19 cellular contexts compared by ENCODE assay signal in the genomic region with DNA sequence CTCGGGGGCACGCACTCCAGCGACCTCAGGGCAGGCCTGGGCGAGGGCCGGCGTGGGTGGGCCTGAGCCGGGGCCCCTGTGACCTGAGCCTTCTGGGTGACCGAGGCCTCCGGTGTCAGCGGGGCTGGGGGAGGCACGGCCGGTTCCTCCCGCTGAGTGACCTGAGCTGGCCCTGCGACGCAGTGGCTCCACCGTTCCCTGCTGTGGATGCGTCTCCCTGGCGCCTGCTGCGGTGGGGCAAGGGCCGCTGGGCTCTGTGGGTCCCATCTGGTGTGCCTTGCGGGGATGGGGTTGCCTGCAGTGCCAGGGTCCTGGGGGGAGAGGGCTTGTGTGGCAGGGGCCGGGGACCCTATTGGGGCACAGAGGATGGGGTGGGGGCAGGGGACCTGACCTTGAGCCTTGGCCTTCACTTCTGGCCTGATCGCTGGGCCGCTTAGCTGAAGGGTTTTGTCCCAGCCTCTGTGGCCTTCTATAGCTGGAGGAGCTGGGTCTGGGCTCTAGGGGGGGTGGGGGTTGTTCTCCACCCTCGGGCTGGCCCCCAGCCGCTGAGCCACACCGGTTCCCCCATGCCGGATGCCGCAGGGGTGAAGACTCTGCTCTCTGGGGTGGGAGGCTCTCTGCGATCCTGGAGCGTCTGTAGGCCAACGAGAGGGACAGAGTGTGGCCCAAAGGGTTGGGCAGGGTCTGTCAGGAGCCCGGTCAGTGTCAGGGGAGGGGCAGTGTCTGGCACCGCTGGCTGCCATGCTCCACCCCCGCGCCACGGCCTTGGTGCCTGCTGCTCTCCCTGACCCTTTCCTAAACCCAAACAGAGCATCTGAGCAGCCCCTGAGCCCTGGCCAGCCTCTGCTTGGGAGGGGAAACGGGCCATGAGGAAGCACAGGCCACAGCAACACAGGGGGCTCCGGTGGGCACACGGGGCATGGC. TPM values are rescaled to one million over a fixed set of nuclear protein-coding genes. Genes with fewer than 3 reads are reported as not detected.
DNase-seq lines count a peak whose midpoint lies in the region; ATAC-seq, FAIRE-seq and TF ChIP-seq lines count a peak whose summit lies in the region.
"Had no signal": no experiment of that assay in that cellular context is flagged by ENCODE, and none has a peak within 500 bp of the region (broad histone marks: within the 10 kb centered on the region; RNA-seq: fewer than 3 reads in every experiment).

No MANE protein-coding gene starts in this region.

- H3K4me2 ChIP-seq in HepG2 (ENCODE audit: low read depth, low read length), result peak overlapping the region; percentile 63

- in situ Hi-C loops in HepG2 (cut with HindIII; ENCODE audit: extremely low pct_ligation_motif_present, low pct_unique_long_range_greater_than_20kb), result no loop called here

- no peaks in the 10 kb centered on the region for H3K79me2 ChIP-seq in HepG2 (ENCODE audit: insufficient read depth, low read length)

- no peak overlapping the region for H3K4me3 Mint-ChIP-seq in MCF 10A (ENCODE audit: unreplicated experiment)
- peak overlapping the region; percentile 42 to 70 (median 61) for H3K4me3 Mint-ChIP-seq in brain
- H3K4me3 Mint-ChIP-seq: activated CD8-positive, alpha-beta T cell treated with anti-CD3 and anti-CD28 coated beads for 36 hours; HFFc6; stimulated activated naive CD8-positive, alpha-beta T cell treated with anti-CD3 and anti-CD28 coated beads, Interleukin-15, Interleukin-2, amounts not matched to agents 100 ng/mL and 50 ng/mL, for 24 hours had no signal

- H2AFZ ChIP-seq in HepG2 (ENCODE audit: low read length), result no peak overlapping the region

- TF ChIP-seq EP300 in HepG2 (IDR thresholded peaks at IDR 0.05; ENCODE audit: low read depth in 2 of 2, low read length in 2 of 2), result no peak
- TF ChIP-seq EP300 in HepG2 (CRISPR knock-in tag; IDR thresholded peaks at IDR 0.05; ENCODE audit: borderline replicate concordance), result no peak

- H3K9ac ChIP-seq in HepG2 (ENCODE audit: insufficient read depth, low read depth, low read length), result peak overlapping the region; percentile 29; the same call in 1 of the 2 replicates

- POLR2A ChIA-PET in MCF 10A (lab: Yijun Ruan, JAX) (no interaction called here), HepG2 (lab: Yijun Ruan, JAX) (no interaction called here), A673 (lab: Charles Lee; ENCODE audit: low non-redundant PET) (no interaction called here)

- H3K27me3 Mint-ChIP-seq in MCF 10A (ENCODE audit: insufficient read depth, unreplicated experiment) (no peaks in the 10 kb centered on the region), brain (peaks cover 3% of the 10 kb centered on the region)

- TF ChIP-seq POLR2A in breast epithelium (IDR thresholded peaks at IDR 0.05) (no peak), HepG2 (IDR thresholded peaks at IDR 0.05; ENCODE audit: insufficient read depth in 1 of 2, low read depth in 2 of 2, low read length in 2 of 2) (no peak)

- H3K27ac Mint-ChIP-seq in MCF 10A (ENCODE audit: low read depth, unreplicated experiment) (no peak overlapping the region), brain (peak overlapping the region in 3 of 5 experiments; percentile 26 to 52 (median 31))
- H3K27ac Mint-ChIP-seq: activated CD8-positive, alpha-beta T cell treated with anti-CD3 and anti-CD28 coated beads for 36 hours; HFFc6; stimulated activated naive CD8-positive, alpha-beta T cell treated with anti-CD3 and anti-CD28 coated beads, Interleukin-15, Interleukin-2, amounts not matched to agents 100 ng/mL and 50 ng/mL, for 24 hours had no signal

- BruUV-seq in MCF 10A (replicated peaks; lab: Mats Ljungman, UMichigan) (no TSS peak), HepG2 (replicated peaks; lab: Mats Ljungman, UMichigan) (no TSS peak), A673 (replicated peaks; lab: Mats Ljungman, UMichigan) (no TSS peak)

- H3K9me3 Mint-ChIP-seq in MCF 10A (ENCODE audit: unreplicated experiment) (no peaks in the 10 kb centered on the region), brain (peaks cover 0 to 2% (median 0%) of the 10 kb centered on the region in 5 experiments)
- H3K9me3 Mint-ChIP-seq: activated CD8-positive, alpha-beta T cell treated with anti-CD3 and anti-CD28 coated beads for 36 hours; HFFc6; stimulated activated naive CD8-positive, alpha-beta T cell treated with anti-CD3 and anti-CD28 coated beads, Interleukin-15, Interleukin-2, amounts not matched to agents 100 ng/mL and 50 ng/mL, for 24 hours had no signal

- no peak for TF ChIP-seq RAD21 in HepG2 (CRISPR knock-in tag; IDR thresholded peaks at IDR 0.05)

- peaks cover 5% of the 10 kb centered on the region for H3K36me3 Mint-ChIP-seq in MCF 10A (ENCODE audit: insufficient read depth, unreplicated experiment)
- H3K36me3 Mint-ChIP-seq in brain, result no peaks in the 10 kb centered on the region

- H3K27ac ChIP-seq in breast epithelium (no peak overlapping the region), HepG2 (ENCODE audit: extremely low read length, insufficient read depth, low read length) (peak overlapping the region; percentile 43), temporal lobe (ENCODE audit: low read depth, low read length) (peak overlapping the region; percentile 44), A673 (ENCODE audit: low read depth, low read length, poor library complexity, severe bottlenecking) (no peak overlapping the region)
- H3K27ac ChIP-seq: HL-60 had no signal

- TF ChIP-seq CTCF in breast epithelium (IDR thresholded peaks at IDR 0.05) (no peak), MCF 10A (IDR thresholded peaks at IDR 0.05; ENCODE audit: unreplicated experiment) (no peak), brain (conservative IDR thresholded peaks at IDR 0.05) (no peak), HepG2 (CRISPR knock-in tag; IDR thresholded peaks at IDR 0.05) (no peak), A673 (conservative IDR thresholded peaks at IDR 0.05; ENCODE audit: low read depth, low read length) (no peak)

- peaks cover 16 to 36% of the 10 kb centered on the region in 2 donors for H3K27me3 ChIP-seq in breast epithelium
- H3K27me3 ChIP-seq in HepG2 (ENCODE audit: control insufficient read depth in 1 of 2, insufficient read depth in 2 of 2, low read length in 2 of 2), result peaks cover 0 to 14% of the 10 kb centered on the region in 2 experiments; a peak in 4 of 5 replicates
- H3K27me3 ChIP-seq in A673 (replicated peaks; ENCODE audit: insufficient read depth, low read depth, low read length, poor library complexity), result peaks cover 11% of the 10 kb centered on the region

- H3K9me3 ChIP-seq in breast epithelium (no peaks in the 10 kb centered on the region), HepG2 (ENCODE audit: low read length) (no peaks in the 10 kb centered on the region), A673 (ENCODE audit: low read depth, low read length, poor library complexity, severe bottlenecking) (no peaks in the 10 kb centered on the region)

- H3K4me1 Mint-ChIP-seq in MCF 10A (ENCODE audit: insufficient read depth, unreplicated experiment) (no peaks in the 10 kb centered on the region), brain (peaks cover 20% of the 10 kb centered on the region)

- 20% methylated on average over 3 of the region's 40 CpGs for WGBS in HepG2 (ENCODE audit: low lambda C conversion rate)

- peak overlapping the region in 2 of 3 donors; percentile 51 to 70 for H3K4me3 ChIP-seq in breast epithelium
- H3K4me3 ChIP-seq in HepG2 (replicated peaks in 1 of 3; ENCODE audit: insufficient read depth in 1 of 3, low read depth in 2 of 3, low read length in 3 of 3), result peak overlapping the region; percentile 37 to 48 (median 42); a peak in 4 of 6 replicates
- no peak overlapping the region for H3K4me3 ChIP-seq in A673 (ENCODE audit: low read depth, low read length, poor library complexity, severe bottlenecking)

- H4K20me1 ChIP-seq in HepG2 (ENCODE audit: insufficient read depth, low read length), result no peaks in the 10 kb centered on the region

- intact Hi-C loops in breast epithelium (cut with DNase I; ENCODE audit: low total_unique reads), result no loop called here
- intact Hi-C loops in MCF 10A (cut with micrococcal nuclease), result no loop called here
- intact Hi-C loops in HepG2 (cut with micrococcal nuclease; ENCODE audit: unreplicated experiment), result no loop called here
- intact Hi-C loops in A673 (cut with micrococcal nuclease; ENCODE audit: unreplicated experiment), result no loop called here

- H3K36me3 ChIP-seq in breast epithelium, result no peaks in the 10 kb centered on the region
- no peaks in the 10 kb centered on the region for H3K36me3 ChIP-seq in HepG2 (replicated peaks in 1 of 2; ENCODE audit: control insufficient read depth in 1 of 2, insufficient read depth in 2 of 2, low read length in 2 of 2)
- H3K36me3 ChIP-seq in A673 (ENCODE audit: insufficient read depth, low read length, poor library complexity, severe bottlenecking), result no peaks in the 10 kb centered on the region

- FAIRE-seq in HepG2 (lab: Jason Lieb, UNC), result no peak
- FAIRE-seq: frontal cortex had no signal

- DNase-seq in breast epithelium (ENCODE audit: low spot score in 2 of 2) (no peak), MCF 10A (ENCODE audit: unreplicated experiment) (no peak), HepG2 (ENCODE audit: low spot score) (no peak), A673 (ENCODE audit: low spot score) (no peak), GDM1 (lab: John Stamatoyannopoulos, UW) (no peak)
- DNase-seq in activated CD8-positive, alpha-beta memory T cell treated with anti-CD3 and anti-CD28 coated beads, Interleukin-2, amount 50 U/mL, for 4 hours, result no peak
- DNase-seq: activated CD8-positive, alpha-beta T cell treated with anti-CD3 and anti-CD28 coated beads for 36 hours; HFFc6; left cardiac atrium; NCI-H2029 treated with DMSO at 0.1 percent for 48 hours; NCI-H82; SHP77; T-helper 9 cell had no signal

- CTCF ChIA-PET in MCF 10A (lab: Yijun Ruan, JAX), result interaction anchor here (0.6 kb wide), 1 partner anchor 649 kb away, joined by 4 read pairs; no protein-coding TSS in a partner anchor
- CTCF ChIA-PET in HepG2 (lab: Yijun Ruan, JAX; ENCODE audit: low intra/inter-chr PET ratio, low total read pairs), result no interaction called here
- CTCF ChIA-PET in A673 (lab: Charles Lee), result no interaction called here

- peak; percentile 80 for ATAC-seq in HepG2
- ATAC-seq: activated CD8-positive, alpha-beta T cell treated with anti-CD3 and anti-CD28 coated beads for 36 hours had no signal

- H3K4me1 ChIP-seq in breast epithelium, result peaks cover 0 to 2% of the 10 kb centered on the region in 2 donors
- peaks cover 31% of the 10 kb centered on the region for H3K4me1 ChIP-seq in HepG2 (ENCODE audit: insufficient read depth, low read length)
- H3K4me1 ChIP-seq in A673 (ENCODE audit: insufficient read depth, low read length, poor library complexity, severe bottlenecking), result no peaks in the 10 kb centered on the region

RNA-seq across cellular contexts. Expression of a gene that starts 2.3 kb away (rescaled TPM):
- 10 to 100 TPM in 1 of 3 donors, 1 to 10 TPM in 2; 2.5 to 13.6 (median 2.9) TPM for total RNA-seq in breast epithelium
- total RNA-seq in MCF 10A (2022), result 0.79 and 0.93 TPM in 2 replicates
- polyA plus RNA-seq in brain (ENCODE audit: insufficient read depth, low read depth, low replicate concordance), result 36.3 TPM
- 1.6 and 3.3 TPM in 2 replicates for total RNA-seq in HepG2 (2016; rRNA removed; fragmentation: Illumina TruSeq; extraction: Trizol)
- total RNA-seq in HepG2 (2016; cell fraction: cytosol; rRNA removed; fragmentation: Illumina TruSeq; extraction: Trizol; ENCODE audit: low read depth), result 0.40 and 0.53 TPM in 2 replicates
- 1.7 and 3.2 TPM in 2 replicates for total RNA-seq in HepG2 (2016; cell fraction: insoluble cytoplasmic fraction; rRNA removed; fragmentation: Illumina TruSeq; extraction: Trizol)
- total RNA-seq in HepG2 (2016; cell fraction: membrane; rRNA removed; fragmentation: Illumina TruSeq; extraction: Trizol), result 1.5 and 1.7 TPM in 2 replicates
- 2.9 and 3.4 TPM in 2 replicates for total RNA-seq in HepG2 (2016; cell fraction: nucleus; rRNA removed; fragmentation: Illumina TruSeq; extraction: Trizol)
- polyA plus RNA-seq in HepG2 (2011; rRNA removed), result 2.2 and 3.4 TPM in 2 replicates
- polyA plus RNA-seq in HepG2 (2011; cell fraction: cytosol; rRNA removed), result 4.1 and 4.4 TPM in 2 replicates
- polyA plus RNA-seq in HepG2 (2011; cell fraction: nucleus; rRNA removed), result 11.8 TPM in 2 replicates
- 1.1 and 3.9 TPM in 2 replicates for polyA plus RNA-seq in HepG2 (2012)
- 0.63 and 0.64 TPM in 2 replicates for polyA plus RNA-seq in HepG2 (2016; cell fraction: cytosol; fragmentation: Illumina TruSeq; extraction: Trizol; ENCODE audit: low read depth)
- polyA plus RNA-seq in HepG2 (2016; cell fraction: insoluble cytoplasmic fraction; fragmentation: Illumina TruSeq; extraction: Trizol; ENCODE audit: low read depth), result 3.1 and 3.9 TPM in 2 replicates
- 1.5 and 1.8 TPM in 2 replicates for polyA plus RNA-seq in HepG2 (2016; cell fraction: membrane; fragmentation: Illumina TruSeq; extraction: Trizol; ENCODE audit: low read depth)
- 8.3 and 8.8 TPM in 2 replicates for polyA plus RNA-seq in HepG2 (2016; cell fraction: nucleus; fragmentation: Illumina TruSeq; extraction: Trizol; ENCODE audit: insufficient read depth, low read depth)
- 10.6 and 14.5 TPM in 2 replicates for polyA minus RNA-seq in HepG2 (2011; rRNA and poly(A)+ RNA removed; ENCODE audit: low replicate concordance)
- 3.8 and 4.2 TPM in 2 replicates for polyA minus RNA-seq in HepG2 (2011; cell fraction: cytosol; rRNA and poly(A)+ RNA removed)
- 2.4 and 2.9 TPM in 2 replicates for polyA minus RNA-seq in HepG2 (2011; cell fraction: nucleus; rRNA and poly(A)+ RNA removed)
- total RNA-seq in temporal lobe, result 10.8 TPM
- total RNA-seq in A673 (2021), result 2.5 and 3.4 TPM in 2 replicates
- polyA plus RNA-seq: AG04450 had no signal

RNA-seq across cellular contexts. Expression of a gene that starts 52.7 kb away (rescaled TPM):
- total RNA-seq in breast epithelium (10 to 100 TPM; 14.1 to 22.0 (median 18.4) TPM), MCF 10A (2022) (30.1 and 36.2 TPM in 2 replicates), HepG2 (2016; rRNA removed; fragmentation: Illumina TruSeq; extraction: Trizol) (11.4 and 18.5 TPM in 2 replicates), temporal lobe (12.3 TPM), A673 (2021) (58.3 and 59.3 TPM in 2 replicates)
- polyA plus RNA-seq in brain (ENCODE audit: insufficient read depth, low read depth, low replicate concordance) (57.1 TPM), HepG2 (2011; rRNA removed) (13.3 and 14.6 TPM in 2 replicates)
- total RNA-seq in HepG2 (2016; cell fraction: cytosol; rRNA removed; fragmentation: Illumina TruSeq; extraction: Trizol; ENCODE audit: low read depth), result 11.0 and 11.5 TPM in 2 replicates
- total RNA-seq in HepG2 (2016; cell fraction: insoluble cytoplasmic fraction; rRNA removed; fragmentation: Illumina TruSeq; extraction: Trizol), result 10.3 and 19.4 TPM in 2 replicates
- 15.4 and 15.7 TPM in 2 replicates for total RNA-seq in HepG2 (2016; cell fraction: membrane; rRNA removed; fragmentation: Illumina TruSeq; extraction: Trizol)
- total RNA-seq in HepG2 (2016; cell fraction: nucleus; rRNA removed; fragmentation: Illumina TruSeq; extraction: Trizol), result 15.3 and 18.5 TPM in 2 replicates
- polyA plus RNA-seq in HepG2 (2011; cell fraction: cytosol; rRNA removed), result 6.5 and 13.6 TPM in 2 replicates
- 45.3 and 58.0 TPM in 2 replicates for polyA plus RNA-seq in HepG2 (2011; cell fraction: nucleus; rRNA removed)
- polyA plus RNA-seq in HepG2 (2012), result 16.5 and 18.9 TPM in 2 replicates
- 6.0 and 6.9 TPM in 2 replicates for polyA plus RNA-seq in HepG2 (2016; cell fraction: cytosol; fragmentation: Illumina TruSeq; extraction: Trizol; ENCODE audit: low read depth)
- 18.4 and 25.2 TPM in 2 replicates for polyA plus RNA-seq in HepG2 (2016; cell fraction: insoluble cytoplasmic fraction; fragmentation: Illumina TruSeq; extraction: Trizol; ENCODE audit: low read depth)
- 9.2 and 10.2 TPM in 2 replicates for polyA plus RNA-seq in HepG2 (2016; cell fraction: membrane; fragmentation: Illumina TruSeq; extraction: Trizol; ENCODE audit: low read depth)
- polyA plus RNA-seq in HepG2 (2016; cell fraction: nucleus; fragmentation: Illumina TruSeq; extraction: Trizol; ENCODE audit: insufficient read depth, low read depth), result 43.4 and 47.9 TPM in 2 replicates
- 8.8 and 40.6 TPM in 2 replicates for polyA minus RNA-seq in HepG2 (2011; rRNA and poly(A)+ RNA removed; ENCODE audit: low replicate concordance)
- polyA minus RNA-seq in HepG2 (2011; cell fraction: cytosol; rRNA and poly(A)+ RNA removed), result 11.3 and 19.9 TPM in 2 replicates
- 29.0 and 37.0 TPM in 2 replicates for polyA minus RNA-seq in HepG2 (2011; cell fraction: nucleus; rRNA and poly(A)+ RNA removed)

Comparison
In these comparisons a context has a peak if more than half of its experiments do, and no peak if none do; other contexts are left out.
1. H3K27ac ChIP-seq: peak in HepG2 (single experiment) and temporal lobe (single experiment); none in breast epithelium (0 of 2) and A673 (single experiment).